Comparison of ENCODE assay signal across 16 cellular contexts in the genomic region with DNA sequence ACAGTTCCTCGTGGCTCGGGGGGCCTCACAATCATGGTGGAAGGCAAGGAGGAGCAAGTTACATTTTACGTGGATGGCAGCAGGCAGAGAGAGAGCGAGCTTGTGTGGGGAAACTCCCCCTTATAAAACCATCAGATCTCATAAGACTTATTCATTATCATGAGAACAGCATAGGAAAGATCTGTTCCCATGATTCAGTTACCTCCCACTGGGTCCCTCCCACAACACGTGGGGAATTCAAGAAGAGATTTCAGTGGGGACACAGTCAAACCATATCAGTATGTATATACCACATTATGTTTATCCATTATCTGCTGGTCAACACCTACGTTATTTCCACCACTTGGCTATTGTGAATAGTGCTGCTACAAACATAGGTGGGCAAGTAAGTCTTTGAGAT.
DNase-seq lines count a peak whose midpoint lies in the region; ATAC-seq and TF ChIP-seq lines count a peak whose summit lies in the region.
"Had no signal": no experiment of that assay in that cellular context is flagged by ENCODE, and none has a peak within 500 bp of the region (broad histone marks: within the 10 kb centered on the region; RNA-seq: fewer than 3 reads in every experiment).

No MANE protein-coding gene starts in this region.

- no peak for ATAC-seq in body of pancreas
- ATAC-seq: upper lobe of right lung had no signal

- intact Hi-C loops in body of pancreas (cut with DNase I): no loop called here

- H3K27me3 ChIP-seq in body of pancreas (no peaks in the 10 kb centered on the region), osteoblast (ENCODE audit: insufficient read depth, low read length) (no peaks in the 10 kb centered on the region)
- H3K27me3 ChIP-seq: SJSA1, upper lobe of right lung had no signal

- peak overlapping the region; percentile 14 for H3K4me3 Mint-ChIP-seq in T-helper 2 cell treated with Interferon-gamma antibody and Interleukin-4, amounts not matched to agents 5 μg/mL and 100 μg/mL, for 36 hours
- H3K4me3 Mint-ChIP-seq in activated naive CD4-positive, alpha-beta T cell treated with anti-CD3 and anti-CD28 coated beads, Interleukin-2, amount 50 U/mL, for 24 hours: peak overlapping the region; percentile 34

- H3K4me2 ChIP-seq in osteoblast (ENCODE audit: insufficient read depth, low read length): no peak overlapping the region

- H3K27ac ChIP-seq in body of pancreas (no peak overlapping the region), osteoblast (ENCODE audit: low read depth, low read length) (no peak overlapping the region)
- H3K27ac ChIP-seq: coronary artery, SJSA1, upper lobe of right lung had no signal

- no peaks in the 10 kb centered on the region for H3K36me3 ChIP-seq in body of pancreas (replicated peaks in 1 of 2; ENCODE audit: insufficient read depth in 1 of 2, low read depth in 2 of 2)
- H3K36me3 ChIP-seq in osteoblast (ENCODE audit: insufficient read depth, low read length): no peaks in the 10 kb centered on the region
- H3K36me3 ChIP-seq: SJSA1, upper lobe of right lung had no signal

- peaks cover 3% of the 10 kb centered on the region for H3K9me3 Mint-ChIP-seq in T-helper 2 cell treated with Interferon-gamma antibody and Interleukin-4, amounts not matched to agents 5 μg/mL and 100 μg/mL, for 36 hours
- H3K9me3 Mint-ChIP-seq in activated naive CD4-positive, alpha-beta T cell treated with anti-CD3 and anti-CD28 coated beads, Interleukin-2, amount 50 U/mL, for 24 hours: no peaks in the 10 kb centered on the region

- DNase-seq in activated CD4-positive, alpha-beta T cell treated with anti-CD3 and anti-CD28 coated beads for 4 hours: peak; percentile 18 to 20
- no peak for DNase-seq in activated CD4-positive, alpha-beta T cell treated with anti-CD3 and anti-CD28 coated beads for 1 hour
- DNase-seq in T-helper 2 cell treated with Interferon-gamma antibody and Interleukin-4, amounts not matched to agents 5 μg/mL and 100 μg/mL, for 36 hours (ENCODE audit: low spot score): peak; percentile 62
- peak in 2 of 3 experiments; percentile 9 to 21 for DNase-seq in stimulated activated CD4-positive, alpha-beta T cell treated with anti-CD3 and anti-CD28 coated beads, TNF-alpha, amount 100 ng/mL, for 4 hours (ENCODE audit: low read depth in 3 of 3)
- DNase-seq in body of pancreas (no peak), osteoblast (ENCODE audit: insufficient read length, low spot score, missing footprints) (no peak), AG08395 (ENCODE audit: low spot score) (no peak)
- DNase-seq: DND-41, islet precursor cell, KG1, mammary epithelial cell, NCI-H146, upper lobe of right lung had no signal

- no peak for TF ChIP-seq POLR2A in body of pancreas (IDR thresholded peaks at IDR 0.05)

- 60 to 64% methylated on average over 6 of the region's 6 CpGs for WGBS in body of pancreas, 2 donors

- peak overlapping the region; percentile 77 for H3K27ac Mint-ChIP-seq in T-helper 2 cell treated with Interferon-gamma antibody and Interleukin-4, amounts not matched to agents 5 μg/mL and 100 μg/mL, for 36 hours
- peak overlapping the region; percentile 48 for H3K27ac Mint-ChIP-seq in activated naive CD4-positive, alpha-beta T cell treated with anti-CD3 and anti-CD28 coated beads, Interleukin-2, amount 50 U/mL, for 24 hours

- H3K9me3 ChIP-seq in body of pancreas (no peaks in the 10 kb centered on the region), osteoblast (ENCODE audit: low read depth, low read length) (no peaks in the 10 kb centered on the region)
- H3K9me3 ChIP-seq: SJSA1, upper lobe of right lung had no signal

- H3K4me3 ChIP-seq in body of pancreas: no peak overlapping the region
- H3K4me3 ChIP-seq in osteoblast (ENCODE audit: insufficient read depth, low read length): no peak overlapping the region
- H3K4me3 ChIP-seq: coronary artery, SJSA1, upper lobe of right lung had no signal

- peaks cover 46% of the 10 kb centered on the region for H3K4me1 Mint-ChIP-seq in T-helper 2 cell treated with Interferon-gamma antibody and Interleukin-4, amounts not matched to agents 5 μg/mL and 100 μg/mL, for 36 hours (ENCODE audit: low read depth)
- H3K4me1 Mint-ChIP-seq in activated naive CD4-positive, alpha-beta T cell treated with anti-CD3 and anti-CD28 coated beads, Interleukin-2, amount 50 U/mL, for 24 hours: peaks cover 64% of the 10 kb centered on the region

- TF ChIP-seq CTCF in body of pancreas (IDR thresholded peaks at IDR 0.05) (no peak), osteoblast (IDR thresholded peaks at IDR 0.05; ENCODE audit: extremely low read depth, low read depth, low read length) (no peak)

- H3K36me3 Mint-ChIP-seq in T-helper 2 cell treated with Interferon-gamma antibody and Interleukin-4, amounts not matched to agents 5 μg/mL and 100 μg/mL, for 36 hours (ENCODE audit: low read depth): peaks cover 16% of the 10 kb centered on the region
- H3K36me3 Mint-ChIP-seq in activated naive CD4-positive, alpha-beta T cell treated with anti-CD3 and anti-CD28 coated beads, Interleukin-2, amount 50 U/mL, for 24 hours: no peaks in the 10 kb centered on the region

- no peaks in the 10 kb centered on the region for H3K79me2 ChIP-seq in osteoblast (ENCODE audit: insufficient read depth, low read length)

- no peaks in the 10 kb centered on the region for H4K20me1 ChIP-seq in osteoblast (ENCODE audit: insufficient read depth, low read length)

- no peaks in the 10 kb centered on the region for H3K27me3 Mint-ChIP-seq in T-helper 2 cell treated with Interferon-gamma antibody and Interleukin-4, amounts not matched to agents 5 μg/mL and 100 μg/mL, for 36 hours (ENCODE audit: low read depth)
- H3K27me3 Mint-ChIP-seq in activated naive CD4-positive, alpha-beta T cell treated with anti-CD3 and anti-CD28 coated beads, Interleukin-2, amount 50 U/mL, for 24 hours: no peaks in the 10 kb centered on the region

- H2AFZ ChIP-seq in osteoblast (ENCODE audit: low read length): no peak overlapping the region

- H3K4me1 ChIP-seq in body of pancreas (no peaks in the 10 kb centered on the region), osteoblast (ENCODE audit: insufficient read depth, low read length) (no peaks in the 10 kb centered on the region)
- H3K4me1 ChIP-seq: SJSA1, upper lobe of right lung had no signal

Comparison
In these comparisons a context has a peak if more than half of its experiments do, and no peak if none do; other contexts are left out.
1. DNase-seq: peak in activated CD4-positive, alpha-beta T cell treated with anti-CD3 and anti-CD28 coated beads for 4 hours (2 of 2), T-helper 2 cell treated with Interferon-gamma antibody and Interleukin-4, amounts not matched to agents 5 μg/mL and 100 μg/mL, for 36 hours (single experiment) and stimulated activated CD4-positive, alpha-beta T cell treated with anti-CD3 and anti-CD28 coated beads, TNF-alpha, amount 100 ng/mL, for 4 hours (2 of 3); none in activated CD4-positive, alpha-beta T cell treated with anti-CD3 and anti-CD28 coated beads for 1 hour (single experiment), body of pancreas (0 of 4), osteoblast (single experiment) and AG08395 (single experiment).